Comparison of ENCODE assay signal across 8 cellular contexts in the genomic region with DNA sequence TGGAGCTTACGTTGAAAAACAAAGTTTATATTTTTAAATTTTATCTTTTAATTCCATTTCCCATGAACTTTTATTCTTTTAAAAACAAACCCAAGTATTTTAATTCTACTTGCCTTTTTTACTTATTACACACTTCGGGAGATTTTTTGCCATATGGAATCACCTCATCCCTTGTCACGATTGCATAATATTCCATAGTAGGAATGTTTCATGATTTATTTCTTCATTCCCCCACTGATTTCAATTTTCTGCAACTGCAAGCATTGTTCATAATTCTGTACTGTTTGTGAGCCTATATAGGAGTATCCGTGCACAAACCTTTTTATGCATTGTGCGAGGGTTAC. TPM values are rescaled to one million over a fixed set of nuclear protein-coding genes. Genes with fewer than 3 reads are reported as not detected.
A peak's percentile ranks its signal among the peaks of the same experiment; 100 is the strongest.
DNase-seq lines count a peak whose midpoint lies in the region; ATAC-seq and TF ChIP-seq lines count a peak whose summit lies in the region.

No MANE protein-coding gene starts in this region.

- H3K9me3 Mint-ChIP-seq in CD4-positive, CD25-positive, alpha-beta regulatory T cell: peaks cover 0 to 2% (median 0%) of the 10 kb centered on the region in 7 donors
- no peaks in the 10 kb centered on the region for H3K9me3 Mint-ChIP-seq in endothelial cell (ENCODE audit: unreplicated experiment)

- no peaks in the 10 kb centered on the region for H3K36me3 ChIP-seq in CD4-positive, CD25-positive, alpha-beta regulatory T cell (ENCODE audit: control insufficient read depth, insufficient read depth, low read length)
- H3K36me3 ChIP-seq in OCI-LY7 (ENCODE audit: insufficient read depth, low read length) (peaks cover 11% of the 10 kb centered on the region), neutrophil (no peaks in the 10 kb centered on the region)

- peak overlapping the region; percentile 74 to 100 (median 99) for H3K27ac Mint-ChIP-seq in CD4-positive, CD25-positive, alpha-beta regulatory T cell
- H3K27ac Mint-ChIP-seq in endothelial cell (ENCODE audit: unreplicated experiment): peak overlapping the region; percentile 81

- no peak; the same call in 1 of the 2 replicates for TF ChIP-seq CTCF in OCI-LY7 (conservative IDR thresholded peaks at IDR 0.05; ENCODE audit: low read length)
- no peak for TF ChIP-seq CTCF in endothelial cell (IDR thresholded peaks at IDR 0.05; ENCODE audit: unreplicated experiment)
- TF ChIP-seq CTCF in neutrophil (IDR thresholded peaks at IDR 0.05): no peak

- peak overlapping the region; percentile 87 for H3K27ac ChIP-seq in CD4-positive, CD25-positive, alpha-beta regulatory T cell (ENCODE audit: insufficient read depth, low read length, poor library complexity, severe bottlenecking)
- H3K27ac ChIP-seq in OCI-LY7 (ENCODE audit: low read depth, low read length, poor library complexity, severe bottlenecking) (peak overlapping the region; percentile 50), neutrophil (peak overlapping the region; percentile 90)

- no peaks in the 10 kb centered on the region for H3K27me3 ChIP-seq in CD4-positive, CD25-positive, alpha-beta regulatory T cell (ENCODE audit: control insufficient read depth, insufficient read depth, low read length)
- H3K27me3 ChIP-seq in neutrophil: peaks cover 8% of the 10 kb centered on the region

- peaks cover 39% of the 10 kb centered on the region for H3K79me2 ChIP-seq in OCI-LY7 (ENCODE audit: insufficient read depth, low read depth, low read length)

- BruUV-seq in OCI-LY7 (replicated peaks; lab: Mats Ljungman, UMichigan): TSS peak; percentile 86

- peaks cover 25% of the 10 kb centered on the region for H3K4me1 ChIP-seq in CD4-positive, CD25-positive, alpha-beta regulatory T cell (ENCODE audit: control insufficient read depth, insufficient read depth, low read length, poor library complexity, severe bottlenecking)
- peaks cover 30% of the 10 kb centered on the region for H3K4me1 ChIP-seq in OCI-LY7 (ENCODE audit: insufficient read depth, low read length, poor library complexity, severe bottlenecking)
- H3K4me1 ChIP-seq in neutrophil (ENCODE audit: control insufficient read depth in 1 of 2, insufficient read depth in 1 of 2, low read depth in 1 of 2, low read length in 1 of 2): peaks cover 15 to 16% of the 10 kb centered on the region in 2 experiments

- no peaks in the 10 kb centered on the region for H3K9me3 ChIP-seq in CD4-positive, CD25-positive, alpha-beta regulatory T cell (ENCODE audit: control insufficient read depth in 2 of 2, low read length in 2 of 2)
- H3K9me3 ChIP-seq in OCI-LY7 (ENCODE audit: low read length): no peaks in the 10 kb centered on the region
- H3K9me3 ChIP-seq in neutrophil: no peaks in the 10 kb centered on the region

- H3K27me3 Mint-ChIP-seq in CD4-positive, CD25-positive, alpha-beta regulatory T cell: peaks cover 16% of the 10 kb centered on the region
- H3K27me3 Mint-ChIP-seq in endothelial cell (ENCODE audit: unreplicated experiment): peaks cover 1% of the 10 kb centered on the region

- peaks cover 28% of the 10 kb centered on the region for H4K20me1 ChIP-seq in OCI-LY7 (ENCODE audit: insufficient read depth, low read length)

- POLR2A ChIA-PET in OCI-LY7 (lab: Charles Lee): interaction anchor here (1.0 to 1.4 kb wide), 2 partner anchors 9 to 11 kb away, joined by 3 read pairs; no protein-coding TSS in a partner anchor

- intact Hi-C loops in OCI-LY7 (cut with micrococcal nuclease; ENCODE audit: unreplicated experiment): loop anchor here (5.0 to 10.0 kb wide), 2 partner anchors 184 to 444 kb away; no protein-coding TSS in a partner anchor

- no peaks in the 10 kb centered on the region for H3K36me3 Mint-ChIP-seq in CD4-positive, CD25-positive, alpha-beta regulatory T cell
- no peaks in the 10 kb centered on the region for H3K36me3 Mint-ChIP-seq in endothelial cell (ENCODE audit: low read depth, unreplicated experiment)

- peak overlapping the region; percentile 99 for H2AFZ ChIP-seq in OCI-LY7 (ENCODE audit: low read length)

- peaks cover 27 to 42% (median 41%) of the 10 kb centered on the region in 4 donors for H3K4me1 Mint-ChIP-seq in CD4-positive, CD25-positive, alpha-beta regulatory T cell
- peaks cover 17% of the 10 kb centered on the region for H3K4me1 Mint-ChIP-seq in endothelial cell (ENCODE audit: unreplicated experiment)

- CTCF ChIA-PET in OCI-LY7 (lab: Charles Lee; ENCODE audit: unreplicated experiment): no interaction called here

- no peak for ATAC-seq in CD4-positive, CD25-positive, alpha-beta regulatory T cell (ENCODE audit: low read depth in 2 of 2)

- no peak for DNase-seq in CD4-positive, CD25-positive, alpha-beta regulatory T cell
- no peak for DNase-seq in OCI-LY7 (ENCODE audit: low spot score)
- DNase-seq in endothelial cell (ENCODE audit: low spot score): no peak
- DNase-seq in NCI-H146 (lab: John Stamatoyannopoulos, UW): no peak
- no peak for DNase-seq in NCI-H2227 (lab: John Stamatoyannopoulos, UW; ENCODE audit: unreplicated experiment)
- no peak for DNase-seq in hippocampal formation (lab: John Stamatoyannopoulos, UW)
- no peak for DNase-seq in 8988T

- peak overlapping the region; percentile 96 to 99 (median 96) for H3K4me3 Mint-ChIP-seq in CD4-positive, CD25-positive, alpha-beta regulatory T cell
- H3K4me3 Mint-ChIP-seq in endothelial cell (ENCODE audit: unreplicated experiment): peak overlapping the region; percentile 96

- H3K4me3 ChIP-seq in CD4-positive, CD25-positive, alpha-beta regulatory T cell (ENCODE audit: low read depth, low read length): peak overlapping the region; percentile 65
- peak overlapping the region; percentile 82 for H3K4me3 ChIP-seq in OCI-LY7 (ENCODE audit: low read depth, low read length, poor library complexity, severe bottlenecking)
- H3K4me3 ChIP-seq in neutrophil (ENCODE audit: low read depth in 1 of 2, low read length in 1 of 2): peak overlapping the region; percentile 62 to 85

- H3K4me2 ChIP-seq in OCI-LY7 (ENCODE audit: low read length): peak overlapping the region; percentile 72

- no peaks in the 10 kb centered on the region for H3K9me2 ChIP-seq in OCI-LY7 (ENCODE audit: insufficient read depth, low read length)

RNA-seq across cellular contexts. Expression of gene SLC25A36, which starts 0.6 kb away (rescaled TPM):
- total RNA-seq in CD4-positive, CD25-positive, alpha-beta regulatory T cell: 104 TPM
- 10 to 100 TPM; 43.3 to 46.9 (median 44.6) TPM for polyA plus RNA-seq in CD4-positive, CD25-positive, alpha-beta regulatory T cell
- 71.8 and 91.3 TPM in 2 replicates for total RNA-seq in OCI-LY7 (2014; rRNA removed; shearing (Covaris generic))
- total RNA-seq in OCI-LY7 (2022) (70.5 and 81.3 TPM in 2 replicates), endothelial cell (ENCODE audit: unreplicated experiment) (80.7 TPM)
